ENCODE assay signal across 22 cellular contexts in the genomic region with DNA sequence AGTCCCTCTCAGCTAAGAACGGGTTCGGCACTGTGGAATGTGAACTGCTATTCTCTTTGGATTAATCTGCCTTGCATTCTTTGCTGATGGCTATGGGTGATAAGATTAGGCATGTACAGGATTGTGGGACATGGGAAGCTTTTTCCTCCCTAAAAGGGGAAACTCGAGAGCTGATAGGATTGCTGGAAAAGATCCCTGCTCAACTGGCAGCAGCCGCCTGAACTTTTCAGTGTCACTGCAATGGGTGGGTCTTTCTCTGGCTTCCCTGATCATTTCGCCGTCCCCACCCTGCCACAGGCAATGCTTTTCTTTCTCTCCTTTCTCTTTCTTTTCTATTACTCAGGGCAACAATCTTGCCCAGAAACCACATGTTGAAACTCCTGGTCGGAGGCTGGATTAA. TPM values are rescaled to one million over a fixed set of nuclear protein-coding genes. Genes with fewer than 3 reads are reported as not detected.
DNase-seq lines count a peak whose midpoint lies in the region; ATAC-seq, FAIRE-seq and TF ChIP-seq lines count a peak whose summit lies in the region.
"Had no signal": no experiment of that assay in that cellular context is flagged by ENCODE, and none has a peak within 500 bp of the region (broad histone marks: within the 10 kb centered on the region; RNA-seq: fewer than 3 reads in every experiment).

No MANE protein-coding gene starts in this region.

- POLR2A ChIA-PET in K562 (lab: Yijun Ruan, JAX) = interaction anchor here (1.0 kb wide), 1 partner anchor 10 kb away, joined by 3 read pairs; no protein-coding TSS in a partner anchor

- H3K27me3 ChIP-seq in K562 (ENCODE audit: control insufficient read depth in 2 of 2, insufficient read depth in 2 of 2, low read length in 2 of 2) = no peaks in the 10 kb centered on the region
- no peaks in the 10 kb centered on the region for H3K27me3 ChIP-seq in subcutaneous abdominal adipose tissue (ENCODE audit: control insufficient read depth in 5 of 5, insufficient read depth in 4 of 5, low read length in 5 of 5)
- no peaks in the 10 kb centered on the region for H3K27me3 ChIP-seq in tibial nerve
- H3K27me3 ChIP-seq: Peyer's patch had no signal

- intact Hi-C loops in K562 (cut with micrococcal nuclease) = no loop called here

- H3K36me3 ChIP-seq in K562 (ENCODE audit: control insufficient read depth, insufficient read depth, low read length) (no peaks in the 10 kb centered on the region), subcutaneous abdominal adipose tissue (ENCODE audit: control insufficient read depth in 5 of 5, insufficient read depth in 5 of 5, low read length in 5 of 5) (no peaks in the 10 kb centered on the region), tibial nerve (no peaks in the 10 kb centered on the region)
- H3K36me3 ChIP-seq: Peyer's patch had no signal

- TF ChIP-seq POLR2A in K562 (conservative IDR thresholded peaks at IDR 0.05) (no peak), tibial nerve (IDR thresholded peaks at IDR 0.05) (no peak)

- TF ChIP-seq CTCF in K562 (IDR thresholded peaks at IDR 0.05 in 2 of 3, conservative IDR thresholded peaks at IDR 0.05 in 1 of 3; ENCODE audit: insufficient read depth in 2 of 3, low read depth in 1 of 3, low read length in 3 of 3) (no peak), tibial nerve (IDR thresholded peaks at IDR 0.05) (no peak)

- no peak for TF ChIP-seq EP300 in K562 (IDR thresholded peaks at IDR 0.05; ENCODE audit: low read length)
- no peak for TF ChIP-seq EP300 in tibial nerve (IDR thresholded peaks at IDR 0.05)

- no peaks in the 10 kb centered on the region; a peak in 2 of 5 replicates for H3K4me1 ChIP-seq in K562 (replicated peaks in 1 of 2; ENCODE audit: control insufficient read depth in 2 of 2, insufficient read depth in 2 of 2, low read length in 2 of 2)
- peaks cover 0 to 3% (median 0%) of the 10 kb centered on the region in 5 donors for H3K4me1 ChIP-seq in subcutaneous abdominal adipose tissue (ENCODE audit: control insufficient read depth in 5 of 5, insufficient read depth in 5 of 5, low read length in 5 of 5)
- H3K4me1 ChIP-seq in tibial nerve = no peaks in the 10 kb centered on the region
- H3K4me1 ChIP-seq: Peyer's patch had no signal

- no peak for ATAC-seq in K562
- ATAC-seq: Right ventricle myocardium inferior had no signal

- H2AFZ ChIP-seq in K562 (ENCODE audit: low read depth, low read length) = peak overlapping the region; percentile 55; the same call in 1 of the 2 replicates

- H3K79me2 ChIP-seq in K562 (ENCODE audit: control insufficient read depth, insufficient read depth, low read length) = no peaks in the 10 kb centered on the region

- H3K4me3 ChIP-seq in K562 (no peak overlapping the region), subcutaneous abdominal adipose tissue (ENCODE audit: low read depth in 1 of 5, low read length in 5 of 5) (no peak overlapping the region), tibial nerve (no peak overlapping the region)
- H3K4me3 ChIP-seq: Peyer's patch had no signal

- H3K9me1 ChIP-seq in K562 (ENCODE audit: control insufficient read depth, insufficient read depth, low read length) = no peaks in the 10 kb centered on the region

- no peaks in the 10 kb centered on the region for H4K20me1 ChIP-seq in K562 (replicated peaks; ENCODE audit: control insufficient read depth, insufficient read depth, low read length)

- no peak for FAIRE-seq in K562 (lab: Jason Lieb, UNC)
- FAIRE-seq: GM19239 had no signal

- H3K9ac ChIP-seq in K562 (ENCODE audit: insufficient read depth in 1 of 2, low read depth in 2 of 2, low read length in 2 of 2) (no peak overlapping the region), subcutaneous abdominal adipose tissue (ENCODE audit: low read length in 5 of 5) (no peak overlapping the region)
- H3K9ac ChIP-seq: KMS-11 had no signal

- BruUV-seq in K562 (replicated peaks; lab: Mats Ljungman, UMichigan) = no TSS peak

- H3K27ac ChIP-seq in K562 (ENCODE audit: extremely low read depth, low read depth, low read length) (no peak overlapping the region), subcutaneous abdominal adipose tissue (ENCODE audit: low read depth, low read length) (peak overlapping the region; percentile 37), tibial nerve (peak overlapping the region in 1 of 4 donors; percentile 8)
- H3K27ac ChIP-seq: KMS-11, Peyer's patch had no signal

- no peak for TF ChIP-seq RAD21 in K562 (CRISPR knock-in tag; conservative IDR thresholded peaks at IDR 0.05 in 1 of 2, IDR thresholded peaks at IDR 0.05 in 1 of 2)

- H3K9me3 ChIP-seq in K562 (replicated peaks; ENCODE audit: control insufficient read depth, insufficient read depth, low read depth, low read length) = no peaks in the 10 kb centered on the region
- peaks cover 0 to 2% (median 0%) of the 10 kb centered on the region in 5 donors for H3K9me3 ChIP-seq in subcutaneous abdominal adipose tissue (ENCODE audit: control insufficient read depth in 5 of 5, low read length in 5 of 5)
- no peaks in the 10 kb centered on the region for H3K9me3 ChIP-seq in tibial nerve
- H3K9me3 ChIP-seq: Peyer's patch had no signal

- in situ Hi-C loops in K562 (cut with MboI) = no loop called here

- DNase-seq in ELF-1 (ENCODE audit: low read depth, low spot score) (peak; percentile 52), K562 (ENCODE audit: extremely low read depth in 1 of 4, low spot score in 3 of 4) (no peak), left kidney (ENCODE audit: low read depth, low spot score) (peak; percentile 3), tibial nerve (ENCODE audit: low spot score in 2 of 2) (no peak), AG20443 (ENCODE audit: low spot score) (no peak), A172 (ENCODE audit: low spot score) (no peak)
- DNase-seq: C1 segment of cervical spinal cord, DMS 273 treated with DMSO at 0.1 percent for 48 hours, DND-41, GF-D8, GOT3, MV-4-11, NCI-H1694 treated with DMSO at 0.1 percent for 48 hours, Peyer's patch had no signal

- WGBS in K562 (ENCODE audit: insufficient coverage, low coverage, missing lambda C conversion rate) = 22% methylated on average over 5 of the region's 7 CpGs
- 35 to 55% methylated on average over 7 of the region's 7 CpGs for WGBS in tibial nerve, 2 donors

- CTCF ChIA-PET in K562 (lab: Yijun Ruan, JAX; ENCODE audit: low intra/inter-chr PET ratio) = no interaction called here

- H3K4me2 ChIP-seq in K562 (ENCODE audit: insufficient read depth, low read length) = no peak overlapping the region
- H3K4me2 ChIP-seq: KMS-11 had no signal

TF ChIP-seq in K562, 482 proteins besides CTCF, POLR2A, EP300 and RAD21:
- TF ChIP-seq ZC3H8 (IDR thresholded peaks at IDR 0.05) (no peak), GTF2A2 (tag; IDR thresholded peaks at IDR 0.05) (no peak), POU5F1 (IDR thresholded peaks at IDR 0.05; ENCODE audit: borderline replicate concordance, low read depth, low read length, partially characterized antibody) (no peak)

RNA-seq across cellular contexts. Expression of a gene that starts 20.5 kb away (rescaled TPM):
- not detected in 2 replicates for total RNA-seq in K562 (2011; cell fraction: chromatin; rRNA removed; ENCODE audit: low replicate concordance)
- not detected in 2 replicates for total RNA-seq in K562 (2011; cell fraction: nucleolus; rRNA removed)
- total RNA-seq in K562 (2011; cell fraction: nucleoplasm; rRNA removed) = not detected in 2 replicates
- total RNA-seq in K562 (2014; rRNA removed) (0.59 and 0.78 TPM in 2 replicates), K562 (2014; rRNA removed; fragmentation: Illumina TruSeq; extraction: Trizol) (1.6 and 2.1 TPM in 2 replicates), K562 (2015; rRNA removed; fragmentation: Illumina TruSeq; extraction: Trizol) (1.2 and 2.1 TPM in 2 replicates), K562 (2021) (0.78 TPM in 1 of 2 replicates, not detected in the other), tibial nerve (not detected)
- polyA plus RNA-seq in K562 (2011; rRNA removed) (0.40 and 2.4 TPM in 2 replicates), K562 (2014; fragmentation: Illumina TruSeq; extraction: Trizol) (1.3 and 1.4 TPM in 2 replicates), K562 (2014; fragmentation: Nextera tagmentation; extraction: Ambion mirVana) (1 to 10 TPM; 3.0 to 3.7 TPM), K562 (2014; rRNA removed) (0.22 and 0.77 TPM in 2 replicates)
- polyA plus RNA-seq in K562 (2011; cell fraction: cytosol; rRNA removed) = 0.18 and 1.7 TPM in 2 replicates
- polyA plus RNA-seq in K562 (2011; cell fraction: nucleus; rRNA removed) = 0.66 TPM in 1 of 2 replicates, not detected in the other
- polyA plus RNA-seq in K562 (2012) = 1.9 and 2.2 TPM in 2 replicates
- polyA minus RNA-seq in K562 (2011; rRNA and poly(A)+ RNA removed) = 1.1 TPM in 1 of 2 replicates, not detected in the other
- polyA minus RNA-seq in K562 (2011; cell fraction: cytosol; rRNA and poly(A)+ RNA removed) = not detected in 2 replicates
- 0.67 TPM in 1 of 2 replicates, not detected in the other for polyA minus RNA-seq in K562 (2011; cell fraction: nucleus; rRNA and poly(A)+ RNA removed)
- not detected in 2 replicates for total RNA-seq in A172 (2014; rRNA removed; shearing (Covaris generic))
- total RNA-seq: A673, HT-29, NCI-H460, Peyer's patch, Right ventricle myocardium inferior, SK-MEL-5 had no signal

RNA-seq across cellular contexts. Expression of a gene that starts 34.5 kb away (rescaled TPM):
- total RNA-seq in K562 (2011; cell fraction: chromatin; rRNA removed; ENCODE audit: low replicate concordance) = not detected in 2 replicates
- total RNA-seq in K562 (2011; cell fraction: nucleolus; rRNA removed) = not detected in 2 replicates
- total RNA-seq in K562 (2011; cell fraction: nucleoplasm; rRNA removed) = not detected in 2 replicates
- total RNA-seq in K562 (2014; rRNA removed) = 12.7 and 13.8 TPM in 2 replicates
- total RNA-seq in K562 (2014; rRNA removed; fragmentation: Illumina TruSeq; extraction: Trizol) = 23.1 and 24.3 TPM in 2 replicates
- total RNA-seq in K562 (2015; rRNA removed; fragmentation: Illumina TruSeq; extraction: Trizol) = 16.1 and 16.5 TPM in 2 replicates
- total RNA-seq in K562 (2021) = 8.6 and 9.3 TPM in 2 replicates
- polyA plus RNA-seq in K562 (2011; rRNA removed) = 1.3 and 1.8 TPM in 2 replicates
- polyA plus RNA-seq in K562 (2011; cell fraction: cytosol; rRNA removed) = 0.24 and 0.94 TPM in 2 replicates
- polyA plus RNA-seq in K562 (2011; cell fraction: nucleus; rRNA removed) = 0.98 and 1.0 TPM in 2 replicates
- polyA plus RNA-seq in K562 (2012) = 22.4 and 23.2 TPM in 2 replicates
- 13.4 and 13.8 TPM in 2 replicates for polyA plus RNA-seq in K562 (2014; fragmentation: Illumina TruSeq; extraction: Trizol)
- polyA plus RNA-seq in K562 (2014; fragmentation: Nextera tagmentation; extraction: Ambion mirVana) = 10 to 100 TPM; 28.1 to 36.0 TPM
- polyA plus RNA-seq in K562 (2014; rRNA removed) = 12.8 and 19.7 TPM in 2 replicates
- 0.77 TPM in 1 of 2 replicates, not detected in the other for polyA minus RNA-seq in K562 (2011; rRNA and poly(A)+ RNA removed)
- polyA minus RNA-seq in K562 (2011; cell fraction: cytosol; rRNA and poly(A)+ RNA removed) = not detected in 2 replicates
- polyA minus RNA-seq in K562 (2011; cell fraction: nucleus; rRNA and poly(A)+ RNA removed) = not detected in 2 replicates
- not detected for total RNA-seq in tibial nerve
- total RNA-seq in A172 (2014; rRNA removed; shearing (Covaris generic)) = not detected in 2 replicates
- total RNA-seq: A673, HT-29, NCI-H460, Peyer's patch, Right ventricle myocardium inferior, SK-MEL-5 had no signal

Comparison
In these comparisons a context has a peak if more than half of its experiments do, and no peak if none do; other contexts are left out.
1. DNase-seq: peak in ELF-1 (single experiment) and left kidney (single experiment); none in K562 (0 of 4), tibial nerve (0 of 2), AG20443 (single experiment) and A172 (single experiment).